27 cellular contexts compared by ENCODE assay signal in genomic region chr4:23924556-23924955, GRCh38. TPM values are rescaled to one million over a fixed set of nuclear protein-coding genes. Genes with fewer than 3 reads are reported as not detected.
DNase-seq lines count a peak whose midpoint lies in the region; FAIRE-seq and TF ChIP-seq lines count a peak whose summit lies in the region.
"Had no signal": no experiment of that assay in that cellular context is flagged by ENCODE, and none has a peak within 500 bp of the region (broad histone marks: within the 10 kb centered on the region; RNA-seq: fewer than 3 reads in every experiment).

No MANE protein-coding gene starts in this region.

- H3K4me3 ChIP-seq in mammary epithelial cell (replicated peaks in 1 of 3; ENCODE audit: insufficient read depth in 1 of 3, low read depth in 2 of 3, low read length in 3 of 3), result no peak overlapping the region
- no peak overlapping the region for H3K4me3 ChIP-seq in breast epithelium
- no peak overlapping the region for H3K4me3 ChIP-seq in epithelial cell of esophagus (ENCODE audit: low read length)
- no peak overlapping the region for H3K4me3 ChIP-seq in keratinocyte (ENCODE audit: control insufficient read depth in 2 of 3, extremely low read depth in 1 of 3, insufficient read depth in 2 of 3, low read depth in 1 of 3, low read length in 3 of 3)
- H3K4me3 ChIP-seq: BLaER1 had no signal

- H3K4me2 ChIP-seq in mammary epithelial cell (ENCODE audit: insufficient read depth, low read depth, low read length) (no peak overlapping the region), keratinocyte (ENCODE audit: control insufficient read depth, extremely low read depth, insufficient read depth, low read depth, low read length) (no peak overlapping the region)
- H3K4me2 ChIP-seq: BLaER1 had no signal

- DNase-seq in mammary epithelial cell, result peak; percentile 34
- no peak for DNase-seq in breast epithelium (ENCODE audit: low spot score in 2 of 2)
- DNase-seq in epithelial cell of esophagus (ENCODE audit: low read depth), result peak; percentile 34
- no peak for DNase-seq in keratinocyte (ENCODE audit: low read depth, low spot score)
- DNase-seq in GM20000 (ENCODE audit: low spot score), result no peak
- DNase-seq in NCI-H82 (lab: John Stamatoyannopoulos, UW), result no peak
- no peak for DNase-seq in GM10248 (ENCODE audit: extremely low spot score)
- DNase-seq: 8988T; ACHN; BE2C; C1 segment of cervical spinal cord; CD4-positive, alpha-beta memory T cell; CD4-positive, CD25-positive, alpha-beta regulatory T cell; CD8-positive, alpha-beta memory T cell; COR-L47; DMS 273 treated with DMSO at 0.1 percent for 48 hours; DMS153; DMS79; DND-41; EL; GDM1 had no signal

- no peak for TF ChIP-seq CTCF in mammary epithelial cell (conservative IDR thresholded peaks at IDR 0.05 in 1 of 2, IDR thresholded peaks at IDR 0.05 in 1 of 2; ENCODE audit: extremely low read depth in 1 of 2, insufficient read depth in 1 of 2, low read depth in 1 of 2, low read length in 2 of 2)
- TF ChIP-seq CTCF in breast epithelium (IDR thresholded peaks at IDR 0.05), result no peak
- no peak for TF ChIP-seq CTCF in epithelial cell of esophagus (IDR thresholded peaks at IDR 0.05; ENCODE audit: insufficient read depth, low read depth, low read length, missing control alignments)
- no peak for TF ChIP-seq CTCF in keratinocyte (optimal IDR thresholded peaks at IDR 0.05 in 1 of 3, IDR thresholded peaks at IDR 0.05 in 1 of 3, conservative IDR thresholded peaks at IDR 0.05 in 1 of 3; ENCODE audit: extremely low read depth in 1 of 3, insufficient read depth in 2 of 3, low read length in 3 of 3)
- no peak for TF ChIP-seq CTCF in GM20000 (IDR thresholded peaks at IDR 0.05; ENCODE audit: extremely low read depth, missing control alignments)
- TF ChIP-seq CTCF in GM10248 (IDR thresholded peaks at IDR 0.05; ENCODE audit: control extremely low read depth, extremely low read depth, low read depth, missing control alignments), result no peak

- H3K9ac ChIP-seq in mammary epithelial cell (ENCODE audit: insufficient read depth, low read length), result no peak overlapping the region
- no peak overlapping the region for H3K9ac ChIP-seq in keratinocyte (ENCODE audit: control insufficient read depth, extremely low read depth, insufficient read depth, low read length)
- H3K9ac ChIP-seq: BLaER1 had no signal

- dilution Hi-C loops in mammary epithelial cell (cut with HindIII; ENCODE audit: low sequenced_read_pairs), result no loop called here
- dilution Hi-C loops in keratinocyte (cut with MboI; ENCODE audit: extremely low pct_ligation_motif_present, low sequenced_read_pairs), result no loop called here

- H3K27me3 ChIP-seq in mammary epithelial cell (ENCODE audit: insufficient read depth, low read length) (no peaks in the 10 kb centered on the region), breast epithelium (no peaks in the 10 kb centered on the region), keratinocyte (ENCODE audit: control insufficient read depth, extremely low read depth, insufficient read depth, low read length) (no peaks in the 10 kb centered on the region)
- H3K27me3 ChIP-seq: BE2C, BLaER1 had no signal

- H2AFZ ChIP-seq in mammary epithelial cell (ENCODE audit: low read depth, low read length) (peak overlapping the region; percentile 6), keratinocyte (ENCODE audit: control insufficient read depth, low read length) (no peak overlapping the region)

- no peaks in the 10 kb centered on the region for H3K9me1 ChIP-seq in keratinocyte (ENCODE audit: control insufficient read depth, extremely low read depth, insufficient read depth, low read length)

- in situ Hi-C loops in mammary epithelial cell (cut with MboI; ENCODE audit: low sequenced_read_pairs in 2 of 2), result no loop called here

- no peak for TF ChIP-seq POLR2A in breast epithelium (IDR thresholded peaks at IDR 0.05)

- POLR2A ChIA-PET in GM10248 (lab: Yijun Ruan, JAX), result no interaction called here

- 92% methylated on average over 2 of the region's 4 CpGs for whole genome bisulfite sequencing in mammary epithelial cell (ENCODE audit: low coverage, missing lambda C conversion rate)

- FAIRE-seq in keratinocyte (lab: Jason Lieb, UNC), result peak; percentile 90
- FAIRE-seq: A204.1, GM12891, GM19239 had no signal

- H3K27ac ChIP-seq in mammary epithelial cell (ENCODE audit: insufficient read depth, low read depth, low read length) (no peak overlapping the region), breast epithelium (no peak overlapping the region), keratinocyte (ENCODE audit: control insufficient read depth, insufficient read depth, low read length) (no peak overlapping the region)
- H3K27ac ChIP-seq: BLaER1 had no signal

- no peaks in the 10 kb centered on the region for H4K20me1 ChIP-seq in mammary epithelial cell (ENCODE audit: insufficient read depth, low read length)
- H4K20me1 ChIP-seq in keratinocyte (ENCODE audit: control insufficient read depth, extremely low read depth, insufficient read depth, low read length), result no peaks in the 10 kb centered on the region
- H4K20me1 ChIP-seq: BLaER1 had no signal

- CTCF ChIA-PET in mammary epithelial cell (lab: Charles Lee; ENCODE audit: low non-redundant PET), result interaction anchor here (0.7 kb wide), 1 partner anchor 23 kb away, joined by 6 read pairs; no protein-coding TSS in a partner anchor
- CTCF ChIA-PET in GM10248 (lab: Yijun Ruan, JAX), result no interaction called here

- BruUV-seq in mammary epithelial cell (replicated peaks; lab: Mats Ljungman, UMichigan), result no TSS peak

- no peaks in the 10 kb centered on the region for H3K36me3 ChIP-seq in mammary epithelial cell (ENCODE audit: insufficient read depth, low read length)
- no peaks in the 10 kb centered on the region for H3K36me3 ChIP-seq in breast epithelium
- no peaks in the 10 kb centered on the region for H3K36me3 ChIP-seq in keratinocyte (ENCODE audit: control insufficient read depth in 2 of 2, extremely low read depth in 1 of 2, insufficient read depth in 2 of 2, low read length in 2 of 2)
- H3K36me3 ChIP-seq: BE2C, BLaER1 had no signal

- H3K79me2 ChIP-seq in mammary epithelial cell (ENCODE audit: insufficient read depth, low read length) (no peaks in the 10 kb centered on the region), keratinocyte (ENCODE audit: control insufficient read depth, insufficient read depth, low read length) (no peaks in the 10 kb centered on the region)

- H3K4me1 ChIP-seq in mammary epithelial cell (ENCODE audit: insufficient read depth, low read length), result peaks cover 42% of the 10 kb centered on the region
- H3K4me1 ChIP-seq in breast epithelium, result no peaks in the 10 kb centered on the region
- H3K4me1 ChIP-seq in keratinocyte (ENCODE audit: control insufficient read depth, extremely low read depth, insufficient read depth, low read length), result peaks cover 37% of the 10 kb centered on the region
- H3K4me1 ChIP-seq: BE2C, BLaER1 had no signal

- H3K9me3 ChIP-seq in mammary epithelial cell (replicated peaks; ENCODE audit: insufficient read depth, low read length), result no peaks in the 10 kb centered on the region
- H3K9me3 ChIP-seq in breast epithelium, result no peaks in the 10 kb centered on the region
- no peaks in the 10 kb centered on the region for H3K9me3 ChIP-seq in keratinocyte (ENCODE audit: control insufficient read depth, low read depth, low read length)
- H3K9me3 ChIP-seq: BE2C, BLaER1 had no signal

- intact Hi-C loops in mammary epithelial cell (cut with micrococcal nuclease) (loop anchor here (5.0 kb wide), 1 partner anchor 37 kb away; no protein-coding TSS in a partner anchor), breast epithelium (cut with DNase I; ENCODE audit: low total_unique reads) (no loop called here)

RNA-seq across cellular contexts. Expression of gene PPARGC1A, which starts 34.7 kb away (rescaled TPM):
- total RNA-seq in mammary epithelial cell, result 1 to 10 TPM in 1 of 2 donors, not detected in 1; 5.3 TPM
- 0.09 TPM for polyA plus RNA-seq in mammary epithelial cell
- polyA minus RNA-seq in mammary epithelial cell, result not detected
- 1 to 10 TPM; 4.0 to 7.9 (median 6.1) TPM for total RNA-seq in breast epithelium
- polyA plus RNA-seq in keratinocyte, result 0.08 to 0.18 TPM (median 0.14 TPM) in 3 replicates
- 0.04 TPM for polyA plus RNA-seq in keratinocyte (2011; ENCODE audit: low read depth)
- 0.04 TPM in 2 replicates for polyA plus RNA-seq in keratinocyte (2011; cell fraction: cytosol; rRNA removed)
- polyA plus RNA-seq in keratinocyte (2011; cell fraction: nucleus; rRNA removed), result 0.03 and 0.24 TPM in 2 replicates
- 0.08 and 0.18 TPM in 2 replicates for polyA plus RNA-seq in keratinocyte (2012; ENCODE audit: low replicate concordance)
- 0.03 to 0.77 TPM in 2 of 3 replicates, not detected in the other for polyA minus RNA-seq in keratinocyte
- not detected for polyA minus RNA-seq in keratinocyte (2011; cell fraction: cytosol; rRNA and poly(A)+ RNA removed)
- 0.16 and 0.21 TPM in 2 replicates for polyA minus RNA-seq in keratinocyte (2011; cell fraction: nucleus; rRNA and poly(A)+ RNA removed)
- total RNA-seq: A673; CD4-positive, alpha-beta memory T cell; CD4-positive, CD25-positive, alpha-beta regulatory T cell; CD8-positive, alpha-beta memory T cell; G401 had no signal
- polyA plus RNA-seq: CD4-positive, alpha-beta memory T cell; CD4-positive, CD25-positive, alpha-beta regulatory T cell; CD8-positive, alpha-beta memory T cell had no signal

Comparison
In these comparisons a context has a peak if more than half of its experiments do, and no peak if none do; other contexts are left out.
1. DNase-seq: peak in mammary epithelial cell (single experiment) and epithelial cell of esophagus (single experiment); none in breast epithelium (0 of 2), keratinocyte (single experiment), GM20000 (single experiment), NCI-H82 (single experiment) and GM10248 (single experiment).